ENCODE assay signal across 1 cellular context in the genomic region with DNA sequence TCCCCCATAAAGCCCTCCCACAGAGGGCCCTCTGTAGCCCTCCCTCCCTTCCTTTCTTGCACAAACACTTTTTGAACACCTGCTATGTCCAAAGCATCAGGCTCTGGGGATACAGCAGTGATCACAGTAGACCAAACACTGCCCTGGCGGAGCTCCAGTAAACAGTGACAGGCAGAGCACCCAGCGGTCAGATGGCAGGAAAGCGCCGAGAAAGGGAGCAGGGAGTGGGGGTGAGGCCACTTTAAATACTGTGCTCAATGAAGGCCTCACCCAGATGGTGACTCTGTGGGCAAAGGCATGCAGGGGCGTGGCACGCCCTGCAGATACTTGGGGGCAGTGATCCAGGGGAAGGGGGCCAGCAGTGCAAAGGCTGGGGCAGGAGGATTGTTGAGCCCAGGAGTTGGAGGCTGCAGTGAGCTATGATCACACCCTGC.
TF ChIP-seq lines count a peak whose summit lies in the region.

No MANE protein-coding gene starts in this region.

TF ChIP-seq in HepG2, 621 proteins besides CTCF, POLR2A, EP300 and RAD21 (continues in another document):
- TF ChIP-seq ZNF660 (CRISPR knock-in tag; IDR thresholded peaks at IDR 0.05; ENCODE audit: borderline replicate concordance, low read depth) (no peak), NAIF1 (CRISPR knock-in tag; IDR thresholded peaks at IDR 0.05; ENCODE audit: borderline replicate concordance) (no peak), CCDC6 (CRISPR knock-in tag; IDR thresholded peaks at IDR 0.05) (no peak), AHR (CRISPR knock-in tag; IDR thresholded peaks at IDR 0.05) (no peak), ZNF678 (CRISPR knock-in tag; IDR thresholded peaks at IDR 0.05) (no peak), ARID2 (CRISPR knock-in tag; IDR thresholded peaks at IDR 0.05; ENCODE audit: borderline replicate concordance) (no peak), RXRA (CRISPR knock-in tag; IDR thresholded peaks at IDR 0.05) (no peak), ZNF44 (CRISPR knock-in tag; IDR thresholded peaks at IDR 0.05) (no peak), ZNF260 (CRISPR knock-in tag; IDR thresholded peaks at IDR 0.05; ENCODE audit: borderline replicate concordance, low read depth) (no peak), JUN (CRISPR knock-in tag; IDR thresholded peaks at IDR 0.05) (no peak), PRMT3 (CRISPR knock-in tag; IDR thresholded peaks at IDR 0.05; ENCODE audit: borderline replicate concordance, low read depth) (no peak), TOPORS (CRISPR knock-in tag; IDR thresholded peaks at IDR 0.05) (no peak), GMEB1 (CRISPR knock-in tag; IDR thresholded peaks at IDR 0.05; ENCODE audit: borderline replicate concordance) (no peak), TARDBP (CRISPR knock-in tag; IDR thresholded peaks at IDR 0.05) (no peak), MAZ (IDR thresholded peaks at IDR 0.05; ENCODE audit: borderline replicate concordance, low read depth, low read length) (no peak), MAZ (CRISPR knock-in tag; IDR thresholded peaks at IDR 0.05; ENCODE audit: low read depth) (no peak), ZC3H13 (CRISPR knock-in tag; IDR thresholded peaks at IDR 0.05) (no peak), ZNF614 (CRISPR knock-in tag; IDR thresholded peaks at IDR 0.05; ENCODE audit: borderline replicate concordance) (peak; percentile 31; the same call in 1 of the 2 replicates), ZNF776 (CRISPR knock-in tag; IDR thresholded peaks at IDR 0.05) (no peak), ZNF607 (CRISPR knock-in tag; IDR thresholded peaks at IDR 0.05; ENCODE audit: borderline replicate concordance) (no peak), SP140L (CRISPR knock-in tag; IDR thresholded peaks at IDR 0.05; ENCODE audit: borderline replicate concordance) (no peak), NR1H2 (CRISPR knock-in tag; IDR thresholded peaks at IDR 0.05; ENCODE audit: borderline replicate concordance, low read depth) (no peak), PLSCR1 (CRISPR knock-in tag; IDR thresholded peaks at IDR 0.05; ENCODE audit: borderline replicate concordance) (no peak), KDM1A (CRISPR knock-in tag; IDR thresholded peaks at IDR 0.05) (no peak), RNF2 (conservative IDR thresholded peaks at IDR 0.05; ENCODE audit: low read depth) (no peak), ZNF746 (CRISPR knock-in tag; IDR thresholded peaks at IDR 0.05) (0 out of 2 replicates have a peak, but pooled peaks have one; percentile 15), KLF9 (CRISPR knock-in tag; IDR thresholded peaks at IDR 0.05; ENCODE audit: low read depth) (no peak), ZNF264 (CRISPR knock-in tag; IDR thresholded peaks at IDR 0.05) (no peak), ZNF713 (CRISPR knock-in tag; IDR thresholded peaks at IDR 0.05) (no peak), ZNF362 (CRISPR knock-in tag; IDR thresholded peaks at IDR 0.05; ENCODE audit: borderline replicate concordance) (no peak), ZNF772 (CRISPR knock-in tag; IDR thresholded peaks at IDR 0.05) (no peak), ZNF205 (CRISPR knock-in tag; IDR thresholded peaks at IDR 0.05) (no peak), PHF21A (CRISPR knock-in tag; IDR thresholded peaks at IDR 0.05) (peak; percentile 35; the same call in 1 of the 2 replicates), HES4 (CRISPR knock-in tag; IDR thresholded peaks at IDR 0.05; ENCODE audit: borderline replicate concordance) (no peak), ZNF263 (CRISPR knock-in tag; IDR thresholded peaks at IDR 0.05) (no peak; the same call in 1 of the 2 replicates), NR2F1 (CRISPR knock-in tag; IDR thresholded peaks at IDR 0.05) (no peak), HBP1 (CRISPR knock-in tag; IDR thresholded peaks at IDR 0.05; ENCODE audit: low read depth) (no peak), HMG20A (CRISPR knock-in tag; IDR thresholded peaks at IDR 0.05; ENCODE audit: borderline replicate concordance) (no peak), STAG1 (CRISPR knock-in tag; IDR thresholded peaks at IDR 0.05) (no peak), MTA3 (CRISPR knock-in tag; IDR thresholded peaks at IDR 0.05) (no peak), ZNF709 (CRISPR knock-in tag; IDR thresholded peaks at IDR 0.05) (no peak), PITX1 (CRISPR knock-in tag; IDR thresholded peaks at IDR 0.05) (no peak), ATF7 (IDR thresholded peaks at IDR 0.05) (no peak), ATF7 (CRISPR knock-in tag; IDR thresholded peaks at IDR 0.05) (no peak), ONECUT2 (CRISPR knock-in tag; IDR thresholded peaks at IDR 0.05) (no peak), MBD4 (IDR thresholded peaks at IDR 0.05; ENCODE audit: borderline replicate concordance, low read length) (no peak), ZEB1 (IDR thresholded peaks at IDR 0.05; ENCODE audit: insufficient replicate concordance, low read depth) (no peak), CBX1 (IDR thresholded peaks at IDR 0.05; ENCODE audit: low read depth) (no peak), TFDP1 (CRISPR knock-in tag; IDR thresholded peaks at IDR 0.05; ENCODE audit: borderline replicate concordance) (no peak), CEBPB (IDR thresholded peaks at IDR 0.05; ENCODE audit: borderline replicate concordance, low read depth, low read length) (no peak), ZNF230 (CRISPR knock-in tag; IDR thresholded peaks at IDR 0.05) (no peak), SNAPC2 (CRISPR knock-in tag; IDR thresholded peaks at IDR 0.05) (no peak), MIER2 (CRISPR knock-in tag; IDR thresholded peaks at IDR 0.05) (no peak), ZBTB21 (CRISPR knock-in tag; IDR thresholded peaks at IDR 0.05) (no peak), SP5 (CRISPR knock-in tag; IDR thresholded peaks at IDR 0.05; ENCODE audit: borderline replicate concordance, low read depth) (no peak), MXD4 (CRISPR knock-in tag; IDR thresholded peaks at IDR 0.05) (no peak)
- TF ChIP-seq, protein P1, sequence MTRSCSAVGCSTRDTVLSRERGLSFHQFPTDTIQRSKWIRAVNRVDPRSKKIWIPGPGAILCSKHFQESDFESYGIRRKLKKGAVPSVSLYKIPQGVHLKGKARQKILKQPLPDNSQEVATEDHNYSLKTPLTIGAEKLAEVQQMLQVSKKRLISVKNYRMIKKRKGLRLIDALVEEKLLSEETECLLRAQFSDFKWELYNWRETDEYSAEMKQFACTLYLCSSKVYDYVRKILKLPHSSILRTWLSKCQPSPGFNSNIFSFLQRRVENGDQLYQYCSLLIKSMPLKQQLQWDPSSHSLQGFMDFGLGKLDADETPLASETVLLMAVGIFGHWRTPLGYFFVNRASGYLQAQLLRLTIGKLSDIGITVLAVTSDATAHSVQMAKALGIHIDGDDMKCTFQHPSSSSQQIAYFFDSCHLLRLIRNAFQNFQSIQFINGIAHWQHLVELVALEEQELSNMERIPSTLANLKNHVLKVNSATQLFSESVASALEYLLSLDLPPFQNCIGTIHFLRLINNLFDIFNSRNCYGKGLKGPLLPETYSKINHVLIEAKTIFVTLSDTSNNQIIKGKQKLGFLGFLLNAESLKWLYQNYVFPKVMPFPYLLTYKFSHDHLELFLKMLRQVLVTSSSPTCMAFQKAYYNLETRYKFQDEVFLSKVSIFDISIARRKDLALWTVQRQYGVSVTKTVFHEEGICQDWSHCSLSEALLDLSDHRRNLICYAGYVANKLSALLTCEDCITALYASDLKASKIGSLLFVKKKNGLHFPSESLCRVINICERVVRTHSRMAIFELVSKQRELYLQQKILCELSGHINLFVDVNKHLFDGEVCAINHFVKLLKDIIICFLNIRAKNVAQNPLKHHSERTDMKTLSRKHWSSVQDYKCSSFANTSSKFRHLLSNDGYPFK (CRISPR knock-in tag; IDR thresholded peaks at IDR 0.05; ENCODE audit: borderline replicate concordance), result no peak
- TF ChIP-seq, protein P2, sequence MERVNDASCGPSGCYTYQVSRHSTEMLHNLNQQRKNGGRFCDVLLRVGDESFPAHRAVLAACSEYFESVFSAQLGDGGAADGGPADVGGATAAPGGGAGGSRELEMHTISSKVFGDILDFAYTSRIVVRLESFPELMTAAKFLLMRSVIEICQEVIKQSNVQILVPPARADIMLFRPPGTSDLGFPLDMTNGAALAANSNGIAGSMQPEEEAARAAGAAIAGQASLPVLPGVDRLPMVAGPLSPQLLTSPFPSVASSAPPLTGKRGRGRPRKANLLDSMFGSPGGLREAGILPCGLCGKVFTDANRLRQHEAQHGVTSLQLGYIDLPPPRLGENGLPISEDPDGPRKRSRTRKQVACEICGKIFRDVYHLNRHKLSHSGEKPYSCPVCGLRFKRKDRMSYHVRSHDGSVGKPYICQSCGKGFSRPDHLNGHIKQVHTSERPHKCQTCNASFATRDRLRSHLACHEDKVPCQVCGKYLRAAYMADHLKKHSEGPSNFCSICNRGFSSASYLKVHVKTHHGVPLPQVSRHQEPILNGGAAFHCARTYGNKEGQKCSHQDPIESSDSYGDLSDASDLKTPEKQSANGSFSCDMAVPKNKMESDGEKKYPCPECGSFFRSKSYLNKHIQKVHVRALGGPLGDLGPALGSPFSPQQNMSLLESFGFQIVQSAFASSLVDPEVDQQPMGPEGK (CRISPR knock-in tag; IDR thresholded peaks at IDR 0.05), result peak; percentile 43; the same call in 1 of the 2 replicates
- TF ChIP-seq, protein P3, sequence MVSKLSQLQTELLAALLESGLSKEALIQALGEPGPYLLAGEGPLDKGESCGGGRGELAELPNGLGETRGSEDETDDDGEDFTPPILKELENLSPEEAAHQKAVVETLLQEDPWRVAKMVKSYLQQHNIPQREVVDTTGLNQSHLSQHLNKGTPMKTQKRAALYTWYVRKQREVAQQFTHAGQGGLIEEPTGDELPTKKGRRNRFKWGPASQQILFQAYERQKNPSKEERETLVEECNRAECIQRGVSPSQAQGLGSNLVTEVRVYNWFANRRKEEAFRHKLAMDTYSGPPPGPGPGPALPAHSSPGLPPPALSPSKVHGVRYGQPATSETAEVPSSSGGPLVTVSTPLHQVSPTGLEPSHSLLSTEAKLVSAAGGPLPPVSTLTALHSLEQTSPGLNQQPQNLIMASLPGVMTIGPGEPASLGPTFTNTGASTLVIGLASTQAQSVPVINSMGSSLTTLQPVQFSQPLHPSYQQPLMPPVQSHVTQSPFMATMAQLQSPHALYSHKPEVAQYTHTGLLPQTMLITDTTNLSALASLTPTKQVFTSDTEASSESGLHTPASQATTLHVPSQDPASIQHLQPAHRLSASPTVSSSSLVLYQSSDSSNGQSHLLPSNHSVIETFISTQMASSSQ (IDR thresholded peaks at IDR 0.05; ENCODE audit: low read depth), result no peak
- TF ChIP-seq, protein P3 (CRISPR knock-in tag; IDR thresholded peaks at IDR 0.05; ENCODE audit: borderline replicate concordance), result no peak
